ENCODE assay signal across 15 cellular contexts in the genomic region with DNA sequence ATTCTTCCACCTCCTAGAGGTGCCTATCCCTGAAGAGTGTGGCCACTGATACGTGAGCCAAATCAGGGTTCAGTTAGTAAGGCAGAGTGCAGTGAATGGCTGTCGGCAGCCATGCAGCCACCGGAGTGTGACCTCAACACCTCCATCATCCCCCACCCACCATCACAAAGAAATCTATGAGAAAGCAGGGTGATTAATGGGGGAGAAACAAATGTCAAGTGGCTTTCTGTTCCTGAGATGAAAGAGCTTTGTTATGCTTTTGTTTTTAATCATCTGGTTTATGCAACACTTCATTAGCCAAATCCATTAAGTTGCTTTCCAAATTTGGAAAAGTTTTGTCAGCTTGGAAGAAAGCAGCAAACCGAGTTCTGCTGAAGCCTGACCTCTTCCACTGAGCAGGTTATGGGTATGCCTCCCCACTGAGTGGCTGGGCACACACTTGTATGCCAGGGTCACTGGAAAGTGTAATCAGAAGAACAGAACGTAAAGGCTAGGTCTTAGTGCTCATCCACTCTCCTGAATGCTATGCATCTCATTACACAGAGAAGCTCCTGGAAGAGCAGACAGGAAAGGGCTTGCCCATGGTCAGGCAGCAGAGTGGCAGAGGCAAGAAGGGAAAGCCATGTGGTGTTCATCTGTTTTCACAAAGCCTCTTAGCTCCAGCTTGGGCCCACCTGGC. TPM values are rescaled to one million over a fixed set of nuclear protein-coding genes. Genes with fewer than 3 reads are reported as not detected.
DNase-seq lines count a peak whose midpoint lies in the region; ATAC-seq, FAIRE-seq and TF ChIP-seq lines count a peak whose summit lies in the region.
"Had no signal": no experiment of that assay in that cellular context is flagged by ENCODE, and none has a peak within 500 bp of the region (broad histone marks: within the 10 kb centered on the region; RNA-seq: fewer than 3 reads in every experiment).

No MANE protein-coding gene starts in this region.

- no peak overlapping the region for H3K27ac ChIP-seq in spleen
- H3K27ac ChIP-seq: BLaER1, neural progenitor cell had no signal

- peak overlapping the region; percentile 67 for H3K4me3 Mint-ChIP-seq in activated T-helper 17 cell treated with anti-CD3 and anti-CD28 coated beads, Interleukin-2, amount 50 U/mL, for 72 hours
- H3K4me3 Mint-ChIP-seq: immature natural killer cell, neural progenitor cell had no signal

- intact Hi-C loops in spleen (cut with DNase I; ENCODE audit: low total_unique reads): no loop called here

- no peak overlapping the region for H3K4me3 ChIP-seq in spleen
- H3K4me3 ChIP-seq: BLaER1, MG63, neural progenitor cell had no signal

- H3K9me3 Mint-ChIP-seq in activated T-helper 17 cell treated with anti-CD3 and anti-CD28 coated beads, Interleukin-2, amount 50 U/mL, for 72 hours: no peaks in the 10 kb centered on the region
- H3K9me3 Mint-ChIP-seq: immature natural killer cell had no signal

- H3K27ac Mint-ChIP-seq in activated T-helper 17 cell treated with anti-CD3 and anti-CD28 coated beads, Interleukin-2, amount 50 U/mL, for 72 hours: peak overlapping the region; percentile 89
- H3K27ac Mint-ChIP-seq: neural progenitor cell had no signal

- no peak for TF ChIP-seq POLR2A in GM12891 (IDR thresholded peaks at IDR 0.05; ENCODE audit: low read depth, low read length)
- TF ChIP-seq POLR2A in spleen (IDR thresholded peaks at IDR 0.05): no peak

- peaks cover 3% of the 10 kb centered on the region for H3K27me3 Mint-ChIP-seq in activated T-helper 17 cell treated with anti-CD3 and anti-CD28 coated beads, Interleukin-2, amount 50 U/mL, for 72 hours

- TF ChIP-seq CTCF in GM10266 (IDR thresholded peaks at IDR 0.05; ENCODE audit: control insufficient read depth, insufficient read depth, low read depth, missing control alignments) (no peak), spleen (IDR thresholded peaks at IDR 0.05 in 8 of 11, conservative IDR thresholded peaks at IDR 0.05 in 3 of 11) (no peak)

- no peaks in the 10 kb centered on the region for H3K9me3 ChIP-seq in spleen
- H3K9me3 ChIP-seq: MG63 had no signal

- FAIRE-seq in GM12891 (lab: Jason Lieb, UNC): no peak

- H3K36me3 ChIP-seq in spleen: no peaks in the 10 kb centered on the region
- H3K36me3 ChIP-seq: BLaER1, MG63, neural progenitor cell had no signal

- WGBS in spleen, 5 donors: 64 to 72% (median 70%) methylated on average over 5 of the region's 5 CpGs

- peaks cover 0 to 28% (median 15%) of the 10 kb centered on the region in 6 donors for H3K4me1 ChIP-seq in spleen

- H3K4me1 Mint-ChIP-seq in activated T-helper 17 cell treated with anti-CD3 and anti-CD28 coated beads, Interleukin-2, amount 50 U/mL, for 72 hours: peaks cover 46% of the 10 kb centered on the region

- H3K27me3 ChIP-seq in spleen (replicated peaks in 1 of 7): peaks cover 0 to 6% (median 0%) of the 10 kb centered on the region in 7 donors
- H3K27me3 ChIP-seq: BLaER1, neural progenitor cell had no signal

- ATAC-seq in activated T-helper 17 cell treated with anti-CD3 and anti-CD28 coated beads, Interleukin-2, amount 50 U/mL, for 72 hours (replicated peaks): peak; percentile 78
- no peak for ATAC-seq in HG02981 (IDR thresholded peaks at IDR 0.05; ENCODE audit: unreplicated experiment)

- peaks cover 10% of the 10 kb centered on the region for H3K36me3 Mint-ChIP-seq in activated T-helper 17 cell treated with anti-CD3 and anti-CD28 coated beads, Interleukin-2, amount 50 U/mL, for 72 hours (ENCODE audit: low read depth)
- H3K36me3 Mint-ChIP-seq: immature natural killer cell, neural progenitor cell had no signal

- peak; percentile 29 for DNase-seq in GM10266 (ENCODE audit: extremely low spot score)
- no peak for DNase-seq in GM12891 (ENCODE audit: insufficient read length, low spot score)
- peak; percentile 21 for DNase-seq in stimulated activated CD4-positive, alpha-beta T cell treated with anti-CD3 and anti-CD28 coated beads, Interleukin-12 subunit alpha, Interleukin-12 subunit beta, amount 100 ng/mL, for 4 hours
- DNase-seq in NCI-H146 (lab: John Stamatoyannopoulos, UW): no peak
- no peak for DNase-seq in spleen
- DNase-seq: DMS153, H7, immature natural killer cell, MG63, NCI-H2029 treated with DMSO at 0.1 percent for 48 hours, SIG-M5 had no signal

TF ChIP-seq in GM12891, 5 proteins besides CTCF, POLR2A, EP300 and RAD21:
- TF ChIP-seq TAF1 (IDR thresholded peaks at IDR 0.05; ENCODE audit: low read depth, low read length) (no peak), PAX5 (IDR thresholded peaks at IDR 0.05; ENCODE audit: insufficient read depth, low read length, severe bottlenecking) (peak; percentile 84)

RNA-seq across cellular contexts. Expression of a gene that starts 57.1 kb away (rescaled TPM):
- polyA plus RNA-seq in GM12891 (2012; ENCODE audit: low read depth, missing spikeins): 14.9 TPM
- total RNA-seq in activated T-helper 17 cell treated with anti-CD3 and anti-CD28 coated beads, Interleukin-2, amount 50 U/mL, for 72 hours: 10 to 100 TPM in 1 of 2 donors, 1 to 10 TPM in 1; 3.4 to 51.8 TPM
- total RNA-seq in spleen: 100 to 1,000 TPM in 1 of 7 donors, 10 to 100 TPM in 6; 42.1 to 101 (median 66.2) TPM
- polyA plus RNA-seq in spleen: 10 to 100 TPM in 1 of 3 donors, 1 to 10 TPM in 2; 3.1 to 14.7 (median 5.9) TPM

Comparison
In these comparisons a context has a peak if more than half of its experiments do, and no peak if none do; other contexts are left out.
1. DNase-seq: peak in GM10266 (single experiment) and stimulated activated CD4-positive, alpha-beta T cell treated with anti-CD3 and anti-CD28 coated beads, Interleukin-12 subunit alpha, Interleukin-12 subunit beta, amount 100 ng/mL, for 4 hours (single experiment); none in GM12891 (single experiment), NCI-H146 (single experiment) and spleen (single experiment).